Comparison of ENCODE assay signal across 9 cellular contexts in genomic region chr14:64060648-64061096, GRCh38.
DNase-seq lines count a peak whose midpoint lies in the region; ATAC-seq, FAIRE-seq and TF ChIP-seq lines count a peak whose summit lies in the region.
"Had no signal": no experiment of that assay in that cellular context is flagged by ENCODE, and none has a peak within 500 bp of the region (broad histone marks: within the 10 kb centered on the region; RNA-seq: fewer than 3 reads in every experiment).

No MANE protein-coding gene starts in this region.

- ATAC-seq in T-helper 17 cell (peak; percentile 23), GM18517 (IDR thresholded peaks at IDR 0.05; ENCODE audit: unreplicated experiment) (no peak), GM19023 (IDR thresholded peaks at IDR 0.05; ENCODE audit: unreplicated experiment) (no peak), T-cell (replicated peaks in 1 of 4) (no peak)

- no peaks in the 10 kb centered on the region for H3K9me3 ChIP-seq in T-helper 17 cell (ENCODE audit: control insufficient read depth, low read length, poor library complexity, severe bottlenecking)

- CTCF ChIA-PET in AG04449 (lab: Yijun Ruan, JAX) = interaction anchor here (0.8 to 4.1 kb wide), 8 partner anchors 8 to 243 kb away, joined by 3 to 20 read pairs (median 4); partner anchors contain the start of gene ESR2
- CTCF ChIA-PET in T-cell (lab: Charles Lee) = interaction anchor here in 1 of 2 donors (0.5 kb wide), 1 partner anchor 40 kb away, joined by 6 read pairs; no protein-coding TSS in a partner anchor

- H3K27me3 Mint-ChIP-seq in T-helper 17 cell (no peaks in the 10 kb centered on the region), T-cell (no peaks in the 10 kb centered on the region)
- H3K27me3 Mint-ChIP-seq: activated naive CD8-positive, alpha-beta T cell had no signal

- no peak for DNase-seq in AG04449 (ENCODE audit: low read depth, low spot score)
- peak; percentile 26 for DNase-seq in H54 (ENCODE audit: insufficient read length, low spot score)
- no peak for DNase-seq in T-helper 17 cell
- DNase-seq in iPS-NIHi11 (ENCODE audit: low spot score) = peak; percentile 77
- DNase-seq in MV-4-11 (lab: John Stamatoyannopoulos, UW) = no peak
- DNase-seq in T-cell = no peak

- H3K4me1 Mint-ChIP-seq in T-helper 17 cell = peaks cover 12% of the 10 kb centered on the region
- peaks cover 4 to 7% (median 5%) of the 10 kb centered on the region in 3 donors for H3K4me1 Mint-ChIP-seq in T-cell

- POLR2A ChIA-PET in AG04449 (lab: Yijun Ruan, JAX) (no interaction called here), T-cell (lab: Charles Lee) (no interaction called here)

- H3K4me3 ChIP-seq in AG04449 (ENCODE audit: low read depth, low read length) = no peak overlapping the region

- H3K27ac Mint-ChIP-seq in T-helper 17 cell (no peak overlapping the region), T-cell (no peak overlapping the region)
- H3K27ac Mint-ChIP-seq: activated naive CD8-positive, alpha-beta T cell had no signal

- no peaks in the 10 kb centered on the region for H3K9me3 Mint-ChIP-seq in T-cell

- peak; percentile 49 for TF ChIP-seq CTCF in AG04449 (IDR thresholded peaks at IDR 0.05; ENCODE audit: insufficient read depth, low read length, missing control alignments)

- H3K36me3 Mint-ChIP-seq in T-helper 17 cell (ENCODE audit: low read depth) (peaks cover 16% of the 10 kb centered on the region), T-cell (peaks cover 55% of the 10 kb centered on the region)

- H3K4me3 Mint-ChIP-seq in T-helper 17 cell = no peak overlapping the region
- no peak overlapping the region for H3K4me3 Mint-ChIP-seq in T-cell
- H3K4me3 Mint-ChIP-seq: activated naive CD8-positive, alpha-beta T cell had no signal

- FAIRE-seq in H54 (lab: Jason Lieb, UNC) = peak; percentile 91

- no peak for TF ChIP-seq POLR2A in H54 (IDR thresholded peaks at IDR 0.05; ENCODE audit: low read depth, low read length)

Comparison
In these comparisons a context has a peak if more than half of its experiments do, and no peak if none do; other contexts are left out.
1. DNase-seq: peak in H54 (single experiment) and iPS-NIHi11 (single experiment); none in AG04449 (single experiment), T-helper 17 cell (0 of 3), MV-4-11 (single experiment) and T-cell (0 of 34).